In genomic region chr6:138987643-138988468, GRCh38 we compare ENCODE assay signal across 1 cellular context.
A peak's percentile ranks its signal among the peaks of the same experiment; 100 is the strongest.
TF ChIP-seq lines count a peak whose summit lies in the region.

Gene REPS1 (minus strand): TSS chr6:138988253. CDS start chr6:138987682, 571 bp downstream.

TF ChIP-seq in HepG2, 621 proteins besides CTCF, POLR2A, EP300 and RAD21 (continued from another document and continues in another):
- TF ChIP-seq, protein P1, sequence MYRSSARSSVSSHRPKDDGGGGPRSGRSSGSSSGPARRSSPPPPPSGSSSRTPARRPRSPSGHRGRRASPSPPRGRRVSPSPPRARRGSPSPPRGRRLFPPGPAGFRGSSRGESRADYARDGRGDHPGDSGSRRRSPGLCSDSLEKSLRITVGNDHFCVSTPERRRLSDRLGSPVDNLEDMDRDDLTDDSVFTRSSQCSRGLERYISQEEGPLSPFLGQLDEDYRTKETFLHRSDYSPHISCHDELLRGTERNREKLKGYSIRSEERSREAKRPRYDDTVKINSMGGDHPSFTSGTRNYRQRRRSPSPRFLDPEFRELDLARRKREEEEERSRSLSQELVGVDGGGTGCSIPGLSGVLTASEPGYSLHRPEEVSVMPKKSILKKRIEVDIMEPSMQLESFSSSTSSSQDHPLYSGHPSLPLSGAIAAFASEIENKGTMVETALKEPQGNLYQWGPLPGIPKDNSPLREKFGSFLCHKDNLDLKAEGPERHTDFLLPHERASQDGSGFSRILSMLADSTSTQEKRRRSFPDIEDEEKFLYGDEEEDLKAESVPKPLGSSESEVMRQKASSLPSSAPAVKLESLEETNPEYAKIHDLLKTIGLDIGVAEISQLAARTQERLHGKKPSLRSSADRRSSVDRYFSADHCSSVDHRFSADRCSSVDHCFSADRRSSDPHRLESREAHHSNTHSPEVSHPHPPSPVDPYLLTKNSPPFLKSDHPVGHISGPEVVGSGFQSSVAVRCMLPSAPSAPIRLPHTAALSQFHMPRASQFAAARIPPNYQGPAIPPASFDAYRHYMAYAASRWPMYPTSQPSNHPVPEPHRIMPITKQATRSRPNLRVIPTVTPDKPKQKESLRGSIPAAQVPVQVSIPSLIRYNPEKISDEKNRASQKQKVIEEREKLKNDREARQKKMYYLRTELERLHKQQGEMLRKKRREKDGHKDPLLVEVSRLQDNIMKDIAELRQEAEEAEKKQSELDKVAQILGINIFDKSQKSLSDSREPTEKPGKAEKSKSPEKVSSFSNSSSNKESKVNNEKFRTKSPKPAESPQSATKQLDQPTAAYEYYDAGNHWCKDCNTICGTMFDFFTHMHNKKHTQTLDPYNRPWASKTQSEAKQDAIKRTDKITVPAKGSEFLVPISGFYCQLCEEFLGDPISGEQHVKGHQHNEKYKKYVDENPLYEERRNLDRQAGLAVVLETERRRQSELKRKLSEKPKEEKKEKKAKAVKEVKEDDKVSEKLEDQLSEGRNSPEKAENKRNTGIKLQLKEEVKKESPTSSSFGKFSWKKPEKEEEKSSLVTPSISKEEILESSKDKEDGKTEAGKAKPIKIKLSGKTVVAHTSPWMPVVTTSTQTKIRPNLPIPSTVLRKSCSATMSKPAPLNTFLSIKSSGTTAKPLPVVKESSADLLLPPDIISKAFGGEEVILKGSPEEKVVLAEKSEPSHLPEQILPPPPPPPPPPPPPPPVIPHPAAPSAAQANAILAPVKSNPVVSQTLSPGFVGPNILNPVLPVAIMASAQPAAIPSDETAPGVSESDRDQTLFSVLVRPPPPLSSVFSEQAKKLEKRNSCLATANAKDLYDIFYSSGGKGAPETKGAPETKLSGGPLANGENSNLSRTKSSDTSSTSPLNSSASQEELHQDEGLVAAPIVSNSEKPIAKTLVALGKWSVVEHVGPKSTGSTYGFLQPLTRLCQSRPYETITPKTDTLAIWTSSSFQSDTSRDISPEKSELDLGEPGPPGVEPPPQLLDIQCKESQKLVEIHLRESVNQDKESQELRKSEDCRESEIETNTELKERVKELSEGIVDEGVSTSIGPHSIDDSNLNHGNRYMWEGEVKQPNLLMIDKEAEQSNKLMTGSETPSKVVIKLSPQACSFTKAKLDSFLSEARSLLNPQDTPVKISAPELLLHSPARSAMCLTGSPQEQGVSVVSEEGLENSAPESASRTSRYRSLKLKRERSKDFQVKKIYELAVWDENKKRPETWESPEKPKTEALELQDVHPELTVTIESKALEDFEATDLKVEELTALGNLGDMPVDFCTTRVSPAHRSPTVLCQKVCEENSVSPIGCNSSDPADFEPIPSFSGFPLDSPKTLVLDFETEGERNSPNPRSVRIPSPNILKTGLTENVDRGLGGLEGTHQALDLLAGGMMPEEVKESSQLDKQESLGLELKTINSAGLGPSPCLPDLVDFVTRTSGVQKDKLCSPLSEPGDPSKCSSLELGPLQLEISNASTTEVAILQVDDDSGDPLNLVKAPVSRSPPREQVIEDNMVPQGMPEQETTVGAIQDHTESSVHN (CRISPR knock-in tag; IDR thresholded peaks at IDR 0.05) = no peak
- no peak for TF ChIP-seq HMGA1 (CRISPR knock-in tag; conservative IDR thresholded peaks at IDR 0.05)
- 0 out of 2 replicates have a peak, but pooled peaks have one; percentile 68 for TF ChIP-seq FOXM1 (CRISPR knock-in tag; IDR thresholded peaks at IDR 0.05)
- TF ChIP-seq, protein P2, sequence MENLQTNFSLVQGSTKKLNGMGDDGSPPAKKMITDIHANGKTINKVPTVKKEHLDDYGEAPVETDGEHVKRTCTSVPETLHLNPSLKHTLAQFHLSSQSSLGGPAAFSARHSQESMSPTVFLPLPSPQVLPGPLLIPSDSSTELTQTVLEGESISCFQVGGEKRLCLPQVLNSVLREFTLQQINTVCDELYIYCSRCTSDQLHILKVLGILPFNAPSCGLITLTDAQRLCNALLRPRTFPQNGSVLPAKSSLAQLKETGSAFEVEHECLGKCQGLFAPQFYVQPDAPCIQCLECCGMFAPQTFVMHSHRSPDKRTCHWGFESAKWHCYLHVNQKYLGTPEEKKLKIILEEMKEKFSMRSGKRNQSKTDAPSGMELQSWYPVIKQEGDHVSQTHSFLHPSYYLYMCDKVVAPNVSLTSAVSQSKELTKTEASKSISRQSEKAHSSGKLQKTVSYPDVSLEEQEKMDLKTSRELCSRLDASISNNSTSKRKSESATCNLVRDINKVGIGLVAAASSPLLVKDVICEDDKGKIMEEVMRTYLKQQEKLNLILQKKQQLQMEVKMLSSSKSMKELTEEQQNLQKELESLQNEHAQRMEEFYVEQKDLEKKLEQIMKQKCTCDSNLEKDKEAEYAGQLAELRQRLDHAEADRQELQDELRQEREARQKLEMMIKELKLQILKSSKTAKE (CRISPR knock-in tag; IDR thresholded peaks at IDR 0.05; ENCODE audit: borderline replicate concordance) = no peak
- TF ChIP-seq ZNF572 (CRISPR knock-in tag; IDR thresholded peaks at IDR 0.05) = no peak
- no peak for TF ChIP-seq TOPORS (CRISPR knock-in tag; IDR thresholded peaks at IDR 0.05)
- TF ChIP-seq, protein P3, sequence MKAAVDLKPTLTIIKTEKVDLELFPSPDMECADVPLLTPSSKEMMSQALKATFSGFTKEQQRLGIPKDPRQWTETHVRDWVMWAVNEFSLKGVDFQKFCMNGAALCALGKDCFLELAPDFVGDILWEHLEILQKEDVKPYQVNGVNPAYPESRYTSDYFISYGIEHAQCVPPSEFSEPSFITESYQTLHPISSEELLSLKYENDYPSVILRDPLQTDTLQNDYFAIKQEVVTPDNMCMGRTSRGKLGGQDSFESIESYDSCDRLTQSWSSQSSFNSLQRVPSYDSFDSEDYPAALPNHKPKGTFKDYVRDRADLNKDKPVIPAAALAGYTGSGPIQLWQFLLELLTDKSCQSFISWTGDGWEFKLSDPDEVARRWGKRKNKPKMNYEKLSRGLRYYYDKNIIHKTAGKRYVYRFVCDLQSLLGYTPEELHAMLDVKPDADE (CRISPR knock-in tag; IDR thresholded peaks at IDR 0.05) = no peak; the same call in 1 of the 2 replicates
- peak; percentile 86 for TF ChIP-seq MYNN (CRISPR knock-in tag; IDR thresholded peaks at IDR 0.05; ENCODE audit: low read depth)
- TF ChIP-seq RARA (CRISPR knock-in tag; IDR thresholded peaks at IDR 0.05) = peak; percentile 46; the same call in 1 of the 2 replicates
- TF ChIP-seq ZFP82 (CRISPR knock-in tag; IDR thresholded peaks at IDR 0.05; ENCODE audit: borderline replicate concordance) = no peak; the same call in 1 of the 2 replicates
- TF ChIP-seq ZNF292 (CRISPR knock-in tag; IDR thresholded peaks at IDR 0.05; ENCODE audit: borderline replicate concordance, low read depth) = no peak
- TF ChIP-seq RFX3 (CRISPR knock-in tag; IDR thresholded peaks at IDR 0.05) = 0 out of 2 replicates have a peak, but pooled peaks have one; percentile 21
- TF ChIP-seq NFE2 (CRISPR knock-in tag; IDR thresholded peaks at IDR 0.05) = 0 out of 2 replicates have a peak, but pooled peaks have one; percentile 30
- no peak; the same call in 1 of the 2 replicates for TF ChIP-seq TBX2 (CRISPR knock-in tag; IDR thresholded peaks at IDR 0.05; ENCODE audit: borderline replicate concordance)
- no peak for TF ChIP-seq SNAPC2 (CRISPR knock-in tag; IDR thresholded peaks at IDR 0.05)
- TF ChIP-seq RBAK (CRISPR knock-in tag; IDR thresholded peaks at IDR 0.05) = no peak
- TF ChIP-seq, protein P4, sequence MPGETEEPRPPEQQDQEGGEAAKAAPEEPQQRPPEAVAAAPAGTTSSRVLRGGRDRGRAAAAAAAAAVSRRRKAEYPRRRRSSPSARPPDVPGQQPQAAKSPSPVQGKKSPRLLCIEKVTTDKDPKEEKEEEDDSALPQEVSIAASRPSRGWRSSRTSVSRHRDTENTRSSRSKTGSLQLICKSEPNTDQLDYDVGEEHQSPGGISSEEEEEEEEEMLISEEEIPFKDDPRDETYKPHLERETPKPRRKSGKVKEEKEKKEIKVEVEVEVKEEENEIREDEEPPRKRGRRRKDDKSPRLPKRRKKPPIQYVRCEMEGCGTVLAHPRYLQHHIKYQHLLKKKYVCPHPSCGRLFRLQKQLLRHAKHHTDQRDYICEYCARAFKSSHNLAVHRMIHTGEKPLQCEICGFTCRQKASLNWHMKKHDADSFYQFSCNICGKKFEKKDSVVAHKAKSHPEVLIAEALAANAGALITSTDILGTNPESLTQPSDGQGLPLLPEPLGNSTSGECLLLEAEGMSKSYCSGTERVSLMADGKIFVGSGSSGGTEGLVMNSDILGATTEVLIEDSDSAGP (CRISPR knock-in tag; IDR thresholded peaks at IDR 0.05; ENCODE audit: borderline replicate concordance) = peak; percentile 95
- TF ChIP-seq, protein P5, sequence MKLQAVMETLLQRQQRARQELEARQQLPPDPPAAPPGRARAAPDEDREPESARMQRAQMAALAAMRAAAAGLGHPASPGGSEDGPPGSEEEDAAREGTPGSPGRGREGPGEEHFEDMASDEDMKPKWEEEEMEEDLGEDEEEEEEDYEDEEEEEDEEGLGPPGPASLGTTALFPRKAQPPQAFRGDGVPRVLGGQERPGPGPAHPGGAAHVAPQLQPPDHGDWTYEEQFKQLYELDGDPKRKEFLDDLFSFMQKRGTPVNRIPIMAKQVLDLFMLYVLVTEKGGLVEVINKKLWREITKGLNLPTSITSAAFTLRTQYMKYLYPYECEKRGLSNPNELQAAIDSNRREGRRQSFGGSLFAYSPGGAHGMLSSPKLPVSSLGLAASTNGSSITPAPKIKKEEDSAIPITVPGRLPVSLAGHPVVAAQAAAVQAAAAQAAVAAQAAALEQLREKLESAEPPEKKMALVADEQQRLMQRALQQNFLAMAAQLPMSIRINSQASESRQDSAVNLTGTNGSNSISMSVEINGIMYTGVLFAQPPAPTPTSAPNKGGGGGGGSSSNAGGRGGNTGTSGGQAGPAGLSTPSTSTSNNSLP (IDR thresholded peaks at IDR 0.05; ENCODE audit: low read depth, low read length) = no peak
- peak; percentile 64; the same call in 1 of the 2 replicates for TF ChIP-seq ZFP1 (CRISPR knock-in tag; IDR thresholded peaks at IDR 0.05)
- no peak for TF ChIP-seq XBP1 (CRISPR knock-in tag; IDR thresholded peaks at IDR 0.05)
- TF ChIP-seq ZNF484 (CRISPR knock-in tag; IDR thresholded peaks at IDR 0.05; ENCODE audit: borderline replicate concordance, low read depth) = 0 out of 2 replicates have a peak, but pooled peaks have one; percentile 16
- no peak; the same call in 1 of the 2 replicates for TF ChIP-seq MEIS1 (CRISPR knock-in tag; IDR thresholded peaks at IDR 0.05; ENCODE audit: borderline replicate concordance)
- peak; percentile 56; the same call in 1 of the 2 replicates for TF ChIP-seq ZNF598 (CRISPR knock-in tag; IDR thresholded peaks at IDR 0.05; ENCODE audit: borderline replicate concordance)
- no peak for TF ChIP-seq ZNF570 (CRISPR knock-in tag; IDR thresholded peaks at IDR 0.05; ENCODE audit: borderline replicate concordance)
- 0 out of 2 replicates have a peak, but pooled peaks have one; percentile 66 for TF ChIP-seq CENPBD1 (CRISPR knock-in tag; IDR thresholded peaks at IDR 0.05; ENCODE audit: borderline replicate concordance, low read depth)
- TF ChIP-seq SP2 (CRISPR knock-in tag; IDR thresholded peaks at IDR 0.05) = no peak
- no peak for TF ChIP-seq MBNL3 (CRISPR knock-in tag; conservative IDR thresholded peaks at IDR 0.05)
- no peak for TF ChIP-seq ATM (IDR thresholded peaks at IDR 0.05; ENCODE audit: borderline replicate concordance)
- no peak for TF ChIP-seq BHLHE40 (IDR thresholded peaks at IDR 0.05; ENCODE audit: low read length)
- TF ChIP-seq ZNF776 (CRISPR knock-in tag; IDR thresholded peaks at IDR 0.05) = peak; percentile 38; the same call in 1 of the 2 replicates
- peak; percentile 51; the same call in 1 of the 2 replicates for TF ChIP-seq HNRNPUL1 (IDR thresholded peaks at IDR 0.05; ENCODE audit: low read depth, low read length)
- no peak; the same call in 1 of the 2 replicates for TF ChIP-seq ZNF557 (CRISPR knock-in tag; IDR thresholded peaks at IDR 0.05)
- TF ChIP-seq KLF11 (CRISPR knock-in tag; IDR thresholded peaks at IDR 0.05) = no peak
- TF ChIP-seq PHF5A (CRISPR knock-in tag; IDR thresholded peaks at IDR 0.05; ENCODE audit: low read depth, unreplicated experiment) = no peak
- peak; percentile 51; the same call in 1 of the 2 replicates for TF ChIP-seq DRAP1 (CRISPR knock-in tag; IDR thresholded peaks at IDR 0.05)
- TF ChIP-seq ZNF619 (CRISPR knock-in tag; IDR thresholded peaks at IDR 0.05) = no peak
- TF ChIP-seq, protein P6, sequence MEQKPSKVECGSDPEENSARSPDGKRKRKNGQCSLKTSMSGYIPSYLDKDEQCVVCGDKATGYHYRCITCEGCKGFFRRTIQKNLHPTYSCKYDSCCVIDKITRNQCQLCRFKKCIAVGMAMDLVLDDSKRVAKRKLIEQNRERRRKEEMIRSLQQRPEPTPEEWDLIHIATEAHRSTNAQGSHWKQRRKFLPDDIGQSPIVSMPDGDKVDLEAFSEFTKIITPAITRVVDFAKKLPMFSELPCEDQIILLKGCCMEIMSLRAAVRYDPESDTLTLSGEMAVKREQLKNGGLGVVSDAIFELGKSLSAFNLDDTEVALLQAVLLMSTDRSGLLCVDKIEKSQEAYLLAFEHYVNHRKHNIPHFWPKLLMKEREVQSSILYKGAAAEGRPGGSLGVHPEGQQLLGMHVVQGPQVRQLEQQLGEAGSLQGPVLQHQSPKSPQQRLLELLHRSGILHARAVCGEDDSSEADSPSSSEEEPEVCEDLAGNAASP (CRISPR knock-in tag; IDR thresholded peaks at IDR 0.05; ENCODE audit: borderline replicate concordance) = peak; percentile 48; the same call in 1 of the 2 replicates
- TF ChIP-seq ZNF558 (CRISPR knock-in tag; IDR thresholded peaks at IDR 0.05; ENCODE audit: borderline replicate concordance) = peak; percentile 74; the same call in 1 of the 2 replicates
- no peak for TF ChIP-seq CBX2 (IDR thresholded peaks at IDR 0.05; ENCODE audit: low read depth, low read length)
- no peak for TF ChIP-seq CBX2 (CRISPR knock-in tag; IDR thresholded peaks at IDR 0.05; ENCODE audit: low read depth)
- no peak; the same call in 1 of the 2 replicates for TF ChIP-seq GLI4 (CRISPR knock-in tag; IDR thresholded peaks at IDR 0.05; ENCODE audit: borderline replicate concordance)
- TF ChIP-seq GTF2F1 (IDR thresholded peaks at IDR 0.05; ENCODE audit: low read length) = peak; percentile 83; the same call in 1 of the 2 replicates
- no peak for TF ChIP-seq RORA (CRISPR knock-in tag; IDR thresholded peaks at IDR 0.05)
- peak; percentile 79 for TF ChIP-seq ATF2 (CRISPR knock-in tag; IDR thresholded peaks at IDR 0.05)
